Comparison of ENCODE assay signal across 9 cellular contexts in genomic region chr18:47772374-47773248, GRCh38.
A peak's percentile ranks its signal among the peaks of the same experiment; 100 is the strongest.
DNase-seq lines count a peak whose midpoint lies in the region; ATAC-seq and TF ChIP-seq lines count a peak whose summit lies in the region.
"Had no signal": no experiment of that assay in that cellular context is flagged by ENCODE, and none has a peak within 500 bp of the region (broad histone marks: within the 10 kb centered on the region; RNA-seq: fewer than 3 reads in every experiment).

No MANE protein-coding gene starts in this region.

- H3K4me3 Mint-ChIP-seq in immature natural killer cell, result no peak overlapping the region
- no peak overlapping the region for H3K4me3 Mint-ChIP-seq in stimulated activated memory B cell treated with anti-CD40 and anti-IgM and Interleukin-4, amounts not matched to agents 10 μg/mL and 1 μg/mL and 100 μg/mL, for 72 hours

- H3K4me1 Mint-ChIP-seq in immature natural killer cell, result peaks cover 8 to 17% of the 10 kb centered on the region in 2 donors
- peaks cover 8% of the 10 kb centered on the region for H3K4me1 Mint-ChIP-seq in stimulated activated memory B cell treated with anti-CD40 and anti-IgM and Interleukin-4, amounts not matched to agents 10 μg/mL and 1 μg/mL and 100 μg/mL, for 72 hours

- DNase-seq in NCI-H1436 (lab: John Stamatoyannopoulos, UW) (peak; percentile 56), NCI-H1436 treated with DMSO at 0.1 percent for 48 hours (lab: John Stamatoyannopoulos, UW) (no peak), NAMALWA (ENCODE audit: low spot score) (peak; percentile 54), T1000 (lab: John Stamatoyannopoulos, UW) (peak; percentile 34), astrocyte of the cerebellum (ENCODE audit: low read depth) (peak; percentile 3), immature natural killer cell (peak; percentile 38 to 51 (median 51))
- peak; percentile 40 to 65 (median 46) for DNase-seq in stimulated activated CD4-positive, alpha-beta T cell treated with anti-CD3 and anti-CD28 coated beads, TNF-alpha, amount 100 ng/mL, for 24 hours (ENCODE audit: low read depth in 3 of 3)

- TF ChIP-seq CTCF in astrocyte of the cerebellum (IDR thresholded peaks at IDR 0.05; ENCODE audit: low read depth, low read length, missing control alignments), result peak; percentile 68

- no peak overlapping the region for H3K27ac Mint-ChIP-seq in immature natural killer cell
- no peak overlapping the region for H3K27ac Mint-ChIP-seq in stimulated activated memory B cell treated with anti-CD40 and anti-IgM and Interleukin-4, amounts not matched to agents 10 μg/mL and 1 μg/mL and 100 μg/mL, for 72 hours

- H3K4me3 ChIP-seq in astrocyte of the cerebellum (ENCODE audit: low read depth, low read length), result no peak overlapping the region
- H3K4me3 ChIP-seq: BLaER1 treated with 17β-estradiol and CSF1 and Interleukin-3, amounts not matched to agents 10 nM and 100 nM had no signal

- no peaks in the 10 kb centered on the region for H3K9me3 Mint-ChIP-seq in immature natural killer cell
- no peaks in the 10 kb centered on the region for H3K9me3 Mint-ChIP-seq in stimulated activated memory B cell treated with anti-CD40 and anti-IgM and Interleukin-4, amounts not matched to agents 10 μg/mL and 1 μg/mL and 100 μg/mL, for 72 hours

- H3K27me3 Mint-ChIP-seq in immature natural killer cell (ENCODE audit: low read depth in 3 of 3), result peaks cover 0 to 8% (median 1%) of the 10 kb centered on the region in 3 donors
- H3K27me3 Mint-ChIP-seq in stimulated activated memory B cell treated with anti-CD40 and anti-IgM and Interleukin-4, amounts not matched to agents 10 μg/mL and 1 μg/mL and 100 μg/mL, for 72 hours, result peaks cover 29% of the 10 kb centered on the region

- H3K36me3 Mint-ChIP-seq in immature natural killer cell, result no peaks in the 10 kb centered on the region
- no peaks in the 10 kb centered on the region for H3K36me3 Mint-ChIP-seq in stimulated activated memory B cell treated with anti-CD40 and anti-IgM and Interleukin-4, amounts not matched to agents 10 μg/mL and 1 μg/mL and 100 μg/mL, for 72 hours

- ATAC-seq in stimulated activated memory B cell treated with anti-CD40 and anti-IgM and Interleukin-4, amounts not matched to agents 10 μg/mL and 1 μg/mL and 100 μg/mL, for 72 hours, result no peak

- in situ Hi-C loops in astrocyte of the cerebellum (cut with HindIII; ENCODE audit: low sequenced_read_pairs), result no loop called here
